9 cellular contexts compared by ENCODE assay signal in genomic region chr6:131807644-131808459, GRCh38. TPM values are rescaled to one million over a fixed set of nuclear protein-coding genes. Genes with fewer than 3 reads are reported as not detected.
DNase-seq lines count a peak whose midpoint lies in the region; ATAC-seq and TF ChIP-seq lines count a peak whose summit lies in the region.
"Had no signal": no experiment of that assay in that cellular context is flagged by ENCODE, and none has a peak within 500 bp of the region (broad histone marks: within the 10 kb centered on the region; RNA-seq: fewer than 3 reads in every experiment).

Gene ENPP1, plus strand, starts transcription at chr6:131808020. Its CDS starts 16 bp downstream, at chr6:131808036.

- intact Hi-C loops in activated CD4-positive, alpha-beta T cell treated with anti-CD3 and anti-CD28 coated beads for 36 hours (cut with DNase I, micrococcal nuclease), result loop anchor here in 1 of 2 experiments (5.0 kb wide), 1 partner anchor 121 kb away; no protein-coding TSS in a partner anchor

- H3K36me3 ChIP-seq in GM06990 (ENCODE audit: control insufficient read depth, insufficient read depth, low read length), result no peaks in the 10 kb centered on the region
- H3K36me3 ChIP-seq: neutrophil had no signal

- no peaks in the 10 kb centered on the region for H3K36me3 Mint-ChIP-seq in activated CD4-positive, alpha-beta T cell treated with anti-CD3 and anti-CD28 coated beads for 36 hours (ENCODE audit: low read depth)

- ATAC-seq in HG02642 (IDR thresholded peaks at IDR 0.05; ENCODE audit: poor library complexity, unreplicated experiment), result peak; percentile 74
- ATAC-seq in activated CD4-positive, alpha-beta T cell treated with anti-CD3 and anti-CD28 coated beads for 36 hours, result peak; percentile 83
- ATAC-seq in HG03378 (IDR thresholded peaks at IDR 0.05; ENCODE audit: unreplicated experiment), result no peak

- TF ChIP-seq CTCF in GM06990 (IDR thresholded peaks at IDR 0.05; ENCODE audit: insufficient read depth, low read length, poor library complexity, severe bottlenecking), result no peak
- peak; percentile 22 for TF ChIP-seq CTCF in choroid plexus epithelial cell (conservative IDR thresholded peaks at IDR 0.05; ENCODE audit: low read depth, low read length)

- CTCF ChIA-PET in activated CD4-positive, alpha-beta T cell treated with anti-CD3 and anti-CD28 coated beads for 36 hours (lab: Charles Lee), result no interaction called here

- no peak within 1 kb of the TSS for H3K27ac Mint-ChIP-seq in activated CD4-positive, alpha-beta T cell treated with anti-CD3 and anti-CD28 coated beads for 36 hours

- H3K4me3 Mint-ChIP-seq in activated CD4-positive, alpha-beta T cell treated with anti-CD3 and anti-CD28 coated beads for 36 hours, result peak within 1 kb of the TSS; percentile 76

- H3K4me1 Mint-ChIP-seq in activated CD4-positive, alpha-beta T cell treated with anti-CD3 and anti-CD28 coated beads for 36 hours, result peaks cover 16% of the 10 kb centered on the region

- H3K27me3 ChIP-seq in GM06990 (replicated peaks; ENCODE audit: control insufficient read depth, insufficient read depth, low read length), result no peaks in the 10 kb centered on the region; the same call in none of the 2 replicates

- DNase-seq in GM06990 (ENCODE audit: extremely low read depth, insufficient read length) (peak; percentile 32), NCI-H2196 treated with DMSO at 0.1 percent for 48 hours (lab: John Stamatoyannopoulos, UW; ENCODE audit: unreplicated experiment) (peak; percentile 27), choroid plexus epithelial cell (ENCODE audit: low read depth) (peak; percentile 60), kidney tubule cell (ENCODE audit: low spot score) (peak; percentile 57)
- DNase-seq in activated CD4-positive, alpha-beta T cell treated with anti-CD3 and anti-CD28 coated beads for 36 hours, result peak; percentile 62
- DNase-seq in stimulated activated CD4-positive, alpha-beta T cell treated with anti-CD3 and anti-CD28 coated beads, Interleukin-15, amount 100 ng/mL, for 24 hours, result peak; percentile 66

- no peaks in the 10 kb centered on the region for H3K9me3 Mint-ChIP-seq in activated CD4-positive, alpha-beta T cell treated with anti-CD3 and anti-CD28 coated beads for 36 hours (ENCODE audit: low read depth)

- H3K27me3 Mint-ChIP-seq in activated CD4-positive, alpha-beta T cell treated with anti-CD3 and anti-CD28 coated beads for 36 hours, result peaks cover 45% of the 10 kb centered on the region

- POLR2A ChIA-PET in activated CD4-positive, alpha-beta T cell treated with anti-CD3 and anti-CD28 coated beads for 36 hours (lab: Charles Lee), result no interaction called here

- H3K4me3 ChIP-seq in GM06990 (replicated peaks; ENCODE audit: low read depth, low read length) (peak within 1 kb of the TSS; percentile 24), choroid plexus epithelial cell (ENCODE audit: low read depth, low read length) (peak within 1 kb of the TSS; percentile 70)

RNA-seq across cellular contexts. Expression of gene ENPP1, which starts in this region (rescaled TPM):
- total RNA-seq in activated CD4-positive, alpha-beta T cell treated with anti-CD3 and anti-CD28 coated beads for 36 hours, result under 1 TPM; 0.23 to 0.42 TPM

Comparison
In these comparisons a context has a peak if more than half of its experiments do, and no peak if none do; other contexts are left out.
1. Peak in DNase-seq and ATAC-seq in activated CD4-positive, alpha-beta T cell treated with anti-CD3 and anti-CD28 coated beads for 36 hours; RNA of the gene not detected or under 1 TPM.